14 cellular contexts compared by ENCODE assay signal in the genomic region with DNA sequence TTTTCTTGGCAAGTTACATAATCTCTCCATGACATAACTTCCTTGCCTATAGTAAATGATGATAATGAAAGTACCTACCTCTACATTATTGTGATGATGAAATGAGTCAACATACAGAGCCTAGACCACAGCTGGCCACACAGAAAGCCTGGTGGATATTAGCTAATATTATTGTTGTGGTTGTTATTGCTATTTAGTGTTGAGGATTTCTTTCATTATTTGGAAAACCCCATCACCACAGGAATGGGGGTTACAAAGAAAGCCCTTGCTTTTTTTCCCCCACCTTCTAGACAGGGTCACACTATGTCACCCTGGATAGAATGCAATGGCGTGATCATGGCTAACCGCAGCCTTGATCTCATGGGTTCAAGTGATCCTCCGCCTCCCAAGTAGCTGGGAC.
A peak's percentile ranks its signal among the peaks of the same experiment; 100 is the strongest.
DNase-seq lines count a peak whose midpoint lies in the region; ATAC-seq and TF ChIP-seq lines count a peak whose summit lies in the region.
"Had no signal": no experiment of that assay in that cellular context is flagged by ENCODE, and none has a peak within 500 bp of the region (broad histone marks: within the 10 kb centered on the region; RNA-seq: fewer than 3 reads in every experiment).

No MANE protein-coding gene starts in this region.

- H3K27me3 ChIP-seq in GM06990 (replicated peaks; ENCODE audit: control insufficient read depth, insufficient read depth, low read length) (no peaks in the 10 kb centered on the region), SJSA1 (replicated peaks) (no peaks in the 10 kb centered on the region), tibial artery (no peaks in the 10 kb centered on the region)

- H3K4me1 ChIP-seq in SJSA1 (replicated peaks) = peaks cover 14% of the 10 kb centered on the region
- peaks cover 0 to 68% (median 20%) of the 10 kb centered on the region in 4 donors for H3K4me1 ChIP-seq in tibial artery

- DNase-seq in GM06990 (ENCODE audit: extremely low read depth, insufficient read length) (peak; percentile 25), SJSA1 (ENCODE audit: low read depth in 1 of 2, low spot score in 2 of 2) (peak; percentile 73 to 86), NCI-H1092 (lab: John Stamatoyannopoulos, UW) (no peak), NCI-H1048 (lab: John Stamatoyannopoulos, UW) (no peak), tibial artery (no peak), NCI-H1092 treated with DMSO at 0.1 percent for 48 hours (lab: John Stamatoyannopoulos, UW) (no peak)
- DNase-seq: Calu3; Kasumi-1; kidney; stimulated activated CD4-positive, alpha-beta T cell treated with anti-CD3 and anti-CD28 coated beads, Interleukin-4, amount 100 ng/mL, for 1 hour; stimulated activated naive CD4-positive, alpha-beta T cell had no signal

- H3K9me3 ChIP-seq in SJSA1 (replicated peaks) (no peaks in the 10 kb centered on the region), tibial artery (no peaks in the 10 kb centered on the region)

- TF ChIP-seq CTCF in GM06990 (IDR thresholded peaks at IDR 0.05; ENCODE audit: insufficient read depth, low read length, poor library complexity, severe bottlenecking) (no peak), tibial artery (IDR thresholded peaks at IDR 0.05) (no peak)

- H3K36me3 ChIP-seq in GM06990 (ENCODE audit: control insufficient read depth, insufficient read depth, low read length) (no peaks in the 10 kb centered on the region), SJSA1 (no peaks in the 10 kb centered on the region), tibial artery (no peaks in the 10 kb centered on the region)

- H3K27ac ChIP-seq in SJSA1 = peak overlapping the region; percentile 54
- H3K27ac ChIP-seq in tibial artery = no peak overlapping the region

- intact Hi-C loops in tibial artery (cut with DNase I; ENCODE audit: low total_unique reads) = loop anchor here (5.0 kb wide), 1 partner anchor 397 kb away; no protein-coding TSS in a partner anchor

- H3K4me3 ChIP-seq in GM06990 (replicated peaks; ENCODE audit: low read depth, low read length) = no peak overlapping the region
- no peak overlapping the region for H3K4me3 ChIP-seq in SJSA1
- no peak overlapping the region for H3K4me3 ChIP-seq in tibial artery

- ATAC-seq in GM18909 (IDR thresholded peaks at IDR 0.05; ENCODE audit: poor library complexity, unreplicated experiment) (peak; percentile 54), HG02852 (IDR thresholded peaks at IDR 0.05; ENCODE audit: unreplicated experiment) (peak; percentile 46)
- ATAC-seq: activated CD4-positive, CD25-positive, alpha-beta regulatory T cell treated with anti-CD3 and anti-CD28 coated beads, Interleukin-2, amount 50 U/mL, for 24 hours had no signal

Comparison
In these comparisons a context has a peak if more than half of its experiments do, and no peak if none do; other contexts are left out.
1. DNase-seq: peak in GM06990 (single experiment) and SJSA1 (2 of 2); none in NCI-H1092 (single experiment), NCI-H1048 (single experiment), tibial artery (0 of 2) and NCI-H1092 treated with DMSO at 0.1 percent for 48 hours (single experiment).